In the genomic region with DNA sequence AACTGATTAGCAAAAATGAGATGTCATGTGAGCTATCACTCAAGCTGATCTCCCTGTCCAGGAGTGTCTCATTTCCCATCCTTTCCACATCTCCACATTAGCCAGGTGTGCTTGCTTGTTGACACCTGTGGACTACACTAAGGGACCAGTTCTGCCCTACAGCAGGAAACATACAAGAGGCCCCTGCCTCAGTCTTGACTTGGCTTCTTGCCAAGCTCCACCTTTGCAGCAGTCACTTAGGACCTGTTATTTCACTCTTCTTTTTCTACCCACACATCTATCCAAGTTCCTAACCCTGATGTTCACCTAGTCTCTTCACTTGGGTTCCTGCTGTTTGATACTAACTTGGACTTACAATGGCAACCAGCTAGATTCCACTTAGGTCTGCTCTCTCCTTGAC, we compare ENCODE assay signal across 15 cellular contexts. TPM values are rescaled to one million over a fixed set of nuclear protein-coding genes. Genes with fewer than 3 reads are reported as not detected.
"Had no signal": no experiment of that assay in that cellular context is flagged by ENCODE, and none has a peak within 500 bp of the region (broad histone marks: within the 10 kb centered on the region; RNA-seq: fewer than 3 reads in every experiment).

No MANE protein-coding gene starts in this region.

- ATAC-seq: heart left ventricle, right cardiac atrium, WTC11 had no signal

- H3K4me1 ChIP-seq: colonic mucosa, heart left ventricle, left ventricle myocardium inferior, tibial nerve had no signal

- H3K36me3 ChIP-seq: colonic mucosa, esophagus squamous epithelium, heart left ventricle, left ventricle myocardium inferior, tibial nerve had no signal

- H3K9me3 ChIP-seq: colonic mucosa, esophagus squamous epithelium, heart left ventricle, left ventricle myocardium inferior, tibial nerve had no signal

- H3K27me3 ChIP-seq: colonic mucosa, esophagus squamous epithelium had no signal

- H3K27ac ChIP-seq: colonic mucosa, esophagus squamous epithelium, heart left ventricle, left ventricle myocardium inferior, tibial nerve had no signal

- DNase-seq: activated CD4-positive, alpha-beta T cell treated with anti-CD3 and anti-CD28 coated beads for 48 hours; activated naive CD4-positive, alpha-beta T cell treated with Interleukin-2 at 50 U/mL for 16 hours; caudate nucleus; colonic mucosa; esophagus squamous epithelium; foreskin fibroblast; heart left ventricle; left ventricle myocardium inferior; mesenchymal stem cell; occipital lobe; right cardiac atrium had no signal

- H3K4me3 ChIP-seq: colonic mucosa, esophagus squamous epithelium, heart left ventricle, left ventricle myocardium inferior, smooth muscle cell, tibial nerve had no signal

RNA-seq across cellular contexts. Expression of gene FRMD7, which starts 13.2 kb away (rescaled TPM):
- total RNA-seq: colonic mucosa, esophagus squamous epithelium, occipital lobe, progenitor cell of endocrine pancreas, right cardiac atrium, smooth muscle cell, tibial nerve, WTC11 had no signal
- polyA plus RNA-seq: smooth muscle cell had no signal
